Comparison of ENCODE assay signal across 9 cellular contexts in genomic region chr11:123479048-123479837, GRCh38. TPM values are rescaled to one million over a fixed set of nuclear protein-coding genes. Genes with fewer than 3 reads are reported as not detected.
DNase-seq lines count a peak whose midpoint lies in the region; ATAC-seq lines count a peak whose summit lies in the region.
"Had no signal": no experiment of that assay in that cellular context is flagged by ENCODE, and none has a peak within 500 bp of the region (broad histone marks: within the 10 kb centered on the region; RNA-seq: fewer than 3 reads in every experiment).

No MANE protein-coding gene starts in this region.

- no peaks in the 10 kb centered on the region for H3K36me3 ChIP-seq in CD4-positive, alpha-beta memory T cell (ENCODE audit: insufficient read depth, low read length)
- H3K36me3 ChIP-seq: right lobe of liver had no signal

- H3K4me1 ChIP-seq in CD4-positive, alpha-beta memory T cell (ENCODE audit: insufficient read depth, low read length): peaks cover 9% of the 10 kb centered on the region
- H3K4me1 ChIP-seq: right lobe of liver had no signal

- H3K9me3 ChIP-seq in CD4-positive, alpha-beta memory T cell (ENCODE audit: control insufficient read depth in 1 of 2, low read length in 2 of 2): no peaks in the 10 kb centered on the region
- H3K9me3 ChIP-seq: right lobe of liver had no signal

- intact Hi-C loops in CD4-positive, alpha-beta memory T cell (cut with micrococcal nuclease): no loop called here
- intact Hi-C loops in posterior vena cava (cut with DNase I): loop anchor here in 1 of 2 donors (5.0 kb wide), 2 partner anchors 72 to 177 kb away; no protein-coding TSS in a partner anchor

- H3K27ac Mint-ChIP-seq in CD4-positive, alpha-beta memory T cell: peak overlapping the region in 4 of 7 donors; percentile 4 to 61 (median 56)
- peak overlapping the region; percentile 69 for H3K27ac Mint-ChIP-seq in activated CD4-positive, alpha-beta memory T cell treated with anti-CD3 and anti-CD28 coated beads, Interleukin-2, amount 10 ng/mL, durations not matched to agents 7 days and 5 days

- no peaks in the 10 kb centered on the region for H3K27me3 ChIP-seq in CD4-positive, alpha-beta memory T cell (ENCODE audit: insufficient read depth, low read length)
- H3K27me3 ChIP-seq: right lobe of liver had no signal

- CTCF ChIA-PET in CD4-positive, alpha-beta memory T cell (lab: Charles Lee; ENCODE audit: partially characterized antibody): interaction anchor here (0.5 to 10.0 kb wide), 29 partner anchors 8 to 369 kb away, joined by 3 to 433 read pairs (median 4); partner anchors contain the start of gene GRAMD1B
- CTCF ChIA-PET in activated CD4-positive, alpha-beta memory T cell treated with anti-CD3 and anti-CD28 coated beads, Interleukin-2, amount 10 ng/mL, durations not matched to agents 7 days and 5 days (lab: Charles Lee): interaction anchor here (0.6 to 9.7 kb wide), 30 partner anchors 10 to 376 kb away, joined by 3 to 256 read pairs (median 4); partner anchors contain the start of gene GRAMD1B

- H3K4me1 Mint-ChIP-seq in CD4-positive, alpha-beta memory T cell: peaks cover 6 to 14% (median 11%) of the 10 kb centered on the region in 4 donors
- H3K4me1 Mint-ChIP-seq in activated CD4-positive, alpha-beta memory T cell treated with anti-CD3 and anti-CD28 coated beads, Interleukin-2, amount 10 ng/mL, durations not matched to agents 7 days and 5 days: peaks cover 66% of the 10 kb centered on the region

- H3K36me3 Mint-ChIP-seq in CD4-positive, alpha-beta memory T cell: peaks cover 7 to 11% of the 10 kb centered on the region in 2 donors
- H3K36me3 Mint-ChIP-seq in activated CD4-positive, alpha-beta memory T cell treated with anti-CD3 and anti-CD28 coated beads, Interleukin-2, amount 10 ng/mL, durations not matched to agents 7 days and 5 days (ENCODE audit: low read depth): peaks cover 44% of the 10 kb centered on the region

- H3K27ac ChIP-seq in CD4-positive, alpha-beta memory T cell (ENCODE audit: low read depth, low read length): no peak overlapping the region
- H3K27ac ChIP-seq: right lobe of liver had no signal

- H3K27me3 Mint-ChIP-seq in CD4-positive, alpha-beta memory T cell: no peaks in the 10 kb centered on the region
- no peaks in the 10 kb centered on the region for H3K27me3 Mint-ChIP-seq in activated CD4-positive, alpha-beta memory T cell treated with anti-CD3 and anti-CD28 coated beads, Interleukin-2, amount 10 ng/mL, durations not matched to agents 7 days and 5 days

- POLR2A ChIA-PET in CD4-positive, alpha-beta memory T cell (lab: Charles Lee; ENCODE audit: partially characterized antibody): interaction anchor here (0.6 to 2.1 kb wide), 3 partner anchors 50 to 72 kb away, joined by 3 to 20 read pairs (median 3); no protein-coding TSS in a partner anchor
- POLR2A ChIA-PET in activated CD4-positive, alpha-beta memory T cell treated with anti-CD3 and anti-CD28 coated beads, Interleukin-2, amount 10 ng/mL, durations not matched to agents 7 days and 5 days (lab: Charles Lee): interaction anchor here (0.9 to 2.8 kb wide), 7 partner anchors 40 to 98 kb away, joined by 3 to 28 read pairs (median 4); no protein-coding TSS in a partner anchor

- H3K4me3 ChIP-seq in CD4-positive, alpha-beta memory T cell (ENCODE audit: low read length in 2 of 2): no peak overlapping the region
- H3K4me3 ChIP-seq: right lobe of liver had no signal

- peak; percentile 76 for ATAC-seq in GM19452 (IDR thresholded peaks at IDR 0.05; ENCODE audit: unreplicated experiment)
- peak; percentile 71 for ATAC-seq in HG03139 (IDR thresholded peaks at IDR 0.05; ENCODE audit: unreplicated experiment)

- H3K4me3 Mint-ChIP-seq in CD4-positive, alpha-beta memory T cell: peak overlapping the region; percentile 49 to 79 (median 61)
- H3K4me3 Mint-ChIP-seq in activated CD4-positive, alpha-beta memory T cell treated with anti-CD3 and anti-CD28 coated beads, Interleukin-2, amount 10 ng/mL, durations not matched to agents 7 days and 5 days: peak overlapping the region; percentile 29

- peaks cover 0 to 2% (median 0%) of the 10 kb centered on the region in 8 donors for H3K9me3 Mint-ChIP-seq in CD4-positive, alpha-beta memory T cell
- H3K9me3 Mint-ChIP-seq in activated CD4-positive, alpha-beta memory T cell treated with anti-CD3 and anti-CD28 coated beads, Interleukin-2, amount 10 ng/mL, durations not matched to agents 7 days and 5 days: no peaks in the 10 kb centered on the region

- DNase-seq in CD4-positive, alpha-beta memory T cell: peak in 2 of 5 donors; percentile 8 to 11
- no peak for DNase-seq in activated CD4-positive, alpha-beta memory T cell treated with anti-CD3 and anti-CD28 coated beads, Interleukin-2, amount 10 ng/mL, durations not matched to agents 7 days and 5 days
- DNase-seq in posterior vena cava (ENCODE audit: low spot score) (no peak), NCI-H128 (lab: John Stamatoyannopoulos, UW; ENCODE audit: unreplicated experiment) (no peak), HCEC 1CT (no peak), activated gamma-delta T cell (lab: John Stamatoyannopoulos, UW) (no peak)
- DNase-seq: right lobe of liver had no signal

RNA-seq across cellular contexts. Expression of gene GRAMD1B, which starts 49.2 kb away (rescaled TPM):
- 10 to 100 TPM; 19.5 to 26.0 TPM for total RNA-seq in CD4-positive, alpha-beta memory T cell
- 1 to 10 TPM; 4.2 to 5.3 TPM for polyA plus RNA-seq in CD4-positive, alpha-beta memory T cell
- total RNA-seq in activated CD4-positive, alpha-beta memory T cell treated with anti-CD3 and anti-CD28 coated beads, Interleukin-2, amount 10 ng/mL, durations not matched to agents 7 days and 5 days: 10 to 100 TPM; 91.6 to 91.8 TPM
- total RNA-seq in posterior vena cava: 1 to 10 TPM; 3.3 to 5.9 TPM
